ENCODE assay signal across 18 cellular contexts in genomic region chr4:89658701-89659024, GRCh38.
DNase-seq lines count a peak whose midpoint lies in the region; ATAC-seq and TF ChIP-seq lines count a peak whose summit lies in the region.
"Had no signal": no experiment of that assay in that cellular context is flagged by ENCODE, and none has a peak within 500 bp of the region (broad histone marks: within the 10 kb centered on the region; RNA-seq: fewer than 3 reads in every experiment).

No MANE protein-coding gene starts in this region.

- DNase-seq in mammary epithelial cell (no peak), breast epithelium (ENCODE audit: low spot score in 2 of 2) (no peak), psoas muscle (no peak)
- DNase-seq in activated CD8-positive, alpha-beta T cell treated with anti-CD3 and anti-CD28 coated beads, Interleukin-2, amount 10 ng/mL, durations not matched to agents 7 days and 5 days = no peak
- no peak for DNase-seq in T-helper 2 cell treated with Interferon-gamma antibody and Interleukin-4, amounts not matched to agents 5 μg/mL and 100 μg/mL, for 36 hours (ENCODE audit: low spot score)
- no peak for DNase-seq in effector memory CD8-positive, alpha-beta T cell
- DNase-seq: activated CD4-positive, alpha-beta T cell treated with anti-CD3 and anti-CD28 coated beads for 4 hours; body of pancreas; Caco-2; endodermal cell; glutamatergic neuron; left lung; NCI-H1048; nucleus accumbens had no signal

- in situ Hi-C loops in mammary epithelial cell (cut with MboI; ENCODE audit: low sequenced_read_pairs in 2 of 2) = loop anchor here in 1 of 2 donors (25.0 kb wide), 1 partner anchor 179 kb away; the partner anchor contains the start of gene SNCA

- no peaks in the 10 kb centered on the region for H3K9me3 Mint-ChIP-seq in activated CD8-positive, alpha-beta T cell treated with anti-CD3 and anti-CD28 coated beads, Interleukin-2, amount 10 ng/mL, durations not matched to agents 7 days and 5 days (ENCODE audit: insufficient read depth)
- no peaks in the 10 kb centered on the region for H3K9me3 Mint-ChIP-seq in T-helper 2 cell treated with Interferon-gamma antibody and Interleukin-4, amounts not matched to agents 5 μg/mL and 100 μg/mL, for 36 hours
- no peaks in the 10 kb centered on the region for H3K9me3 Mint-ChIP-seq in effector memory CD8-positive, alpha-beta T cell
- H3K9me3 Mint-ChIP-seq: endodermal cell had no signal

- TF ChIP-seq CTCF in mammary epithelial cell (conservative IDR thresholded peaks at IDR 0.05 in 1 of 2, IDR thresholded peaks at IDR 0.05 in 1 of 2; ENCODE audit: extremely low read depth in 1 of 2, insufficient read depth in 1 of 2, low read depth in 1 of 2, low read length in 2 of 2) (no peak), breast epithelium (IDR thresholded peaks at IDR 0.05) (no peak), psoas muscle (IDR thresholded peaks at IDR 0.05) (no peak)

- no peaks in the 10 kb centered on the region for H3K79me2 ChIP-seq in mammary epithelial cell (ENCODE audit: insufficient read depth, low read length)

- H3K27me3 ChIP-seq in mammary epithelial cell (ENCODE audit: insufficient read depth, low read length) = no peaks in the 10 kb centered on the region
- no peaks in the 10 kb centered on the region for H3K27me3 ChIP-seq in breast epithelium
- no peaks in the 10 kb centered on the region for H3K27me3 ChIP-seq in psoas muscle (ENCODE audit: insufficient read depth in 3 of 3, low read length in 2 of 3)
- H3K27me3 ChIP-seq: body of pancreas, left lung had no signal

- H3K9me3 ChIP-seq in mammary epithelial cell (replicated peaks; ENCODE audit: insufficient read depth, low read length) (no peaks in the 10 kb centered on the region), breast epithelium (no peaks in the 10 kb centered on the region), psoas muscle (no peaks in the 10 kb centered on the region)
- H3K9me3 ChIP-seq: body of pancreas, Caco-2, left lung, SK-N-SH had no signal

- H3K4me1 Mint-ChIP-seq in activated CD8-positive, alpha-beta T cell treated with anti-CD3 and anti-CD28 coated beads, Interleukin-2, amount 10 ng/mL, durations not matched to agents 7 days and 5 days (ENCODE audit: low read depth) = no peaks in the 10 kb centered on the region
- peaks cover 4% of the 10 kb centered on the region for H3K4me1 Mint-ChIP-seq in T-helper 2 cell treated with Interferon-gamma antibody and Interleukin-4, amounts not matched to agents 5 μg/mL and 100 μg/mL, for 36 hours (ENCODE audit: low read depth)
- H3K4me1 Mint-ChIP-seq in effector memory CD8-positive, alpha-beta T cell (ENCODE audit: low read depth in 2 of 2) = no peaks in the 10 kb centered on the region

- peaks cover 30% of the 10 kb centered on the region for H3K4me1 ChIP-seq in mammary epithelial cell (ENCODE audit: insufficient read depth, low read length)
- H3K4me1 ChIP-seq in breast epithelium = no peaks in the 10 kb centered on the region
- no peaks in the 10 kb centered on the region for H3K4me1 ChIP-seq in psoas muscle
- H3K4me1 ChIP-seq: body of pancreas, Caco-2, left lung had no signal

- H3K27ac ChIP-seq in mammary epithelial cell (ENCODE audit: insufficient read depth, low read depth, low read length) (no peak overlapping the region), breast epithelium (no peak overlapping the region), psoas muscle (no peak overlapping the region)
- H3K27ac ChIP-seq: 22Rv1, body of pancreas, left lung had no signal

- ATAC-seq in HG02759 (IDR thresholded peaks at IDR 0.05; ENCODE audit: unreplicated experiment) = peak; percentile 80
- peak; percentile 52 for ATAC-seq in HG03457 (IDR thresholded peaks at IDR 0.05; ENCODE audit: unreplicated experiment)
- ATAC-seq in activated CD8-positive, alpha-beta T cell treated with anti-CD3 and anti-CD28 coated beads, Interleukin-2, amount 10 ng/mL, durations not matched to agents 7 days and 5 days = no peak
- no peak for ATAC-seq in psoas muscle
- no peak for ATAC-seq in effector memory CD8-positive, alpha-beta T cell (replicated peaks)
- ATAC-seq: body of pancreas, left lung had no signal

- H3K4me3 Mint-ChIP-seq in activated CD8-positive, alpha-beta T cell treated with anti-CD3 and anti-CD28 coated beads, Interleukin-2, amount 10 ng/mL, durations not matched to agents 7 days and 5 days = no peak overlapping the region
- no peak overlapping the region for H3K4me3 Mint-ChIP-seq in T-helper 2 cell treated with Interferon-gamma antibody and Interleukin-4, amounts not matched to agents 5 μg/mL and 100 μg/mL, for 36 hours
- H3K4me3 Mint-ChIP-seq in effector memory CD8-positive, alpha-beta T cell = no peak overlapping the region
- H3K4me3 Mint-ChIP-seq: endodermal cell had no signal

- WGBS in mammary epithelial cell (ENCODE audit: low coverage, missing lambda C conversion rate) = 100% methylated on average over 1 of the region's 2 CpGs
- WGBS in psoas muscle, 3 donors = 83 to 91% (median 85%) methylated on average over 2 of the region's 2 CpGs

- TF ChIP-seq POLR2A in breast epithelium (IDR thresholded peaks at IDR 0.05) = no peak

- H3K4me3 ChIP-seq in mammary epithelial cell (replicated peaks in 1 of 3; ENCODE audit: insufficient read depth in 1 of 3, low read depth in 2 of 3, low read length in 3 of 3) (no peak overlapping the region), breast epithelium (no peak overlapping the region), psoas muscle (no peak overlapping the region)
- H3K4me3 ChIP-seq: body of pancreas, left lung had no signal

- POLR2A ChIA-PET in activated CD8-positive, alpha-beta T cell treated with anti-CD3 and anti-CD28 coated beads, Interleukin-2, amount 10 ng/mL, durations not matched to agents 7 days and 5 days (lab: Charles Lee) = no interaction called here

- intact Hi-C loops in mammary epithelial cell (cut with micrococcal nuclease) (loop anchor here (1.0 to 10.0 kb wide), 4 partner anchors 179 to 636 kb away; partner anchors contain the start of gene SNCA), breast epithelium (cut with DNase I; ENCODE audit: low total_unique reads) (no loop called here), psoas muscle (cut with DNase I) (no loop called here)

- H4K20me1 ChIP-seq in mammary epithelial cell (ENCODE audit: insufficient read depth, low read length) = no peaks in the 10 kb centered on the region

- H2AFZ ChIP-seq in mammary epithelial cell (ENCODE audit: low read depth, low read length) = peak overlapping the region; percentile 48

- dilution Hi-C loops in mammary epithelial cell (cut with HindIII; ENCODE audit: low sequenced_read_pairs) = no loop called here

- CTCF ChIA-PET in mammary epithelial cell (lab: Charles Lee; ENCODE audit: low non-redundant PET) = no interaction called here
- CTCF ChIA-PET in activated CD8-positive, alpha-beta T cell treated with anti-CD3 and anti-CD28 coated beads, Interleukin-2, amount 10 ng/mL, durations not matched to agents 7 days and 5 days (lab: Charles Lee) = interaction anchor here (1.1 to 1.2 kb wide), 2 partner anchors 9 to 177 kb away, joined by 3 to 4 read pairs; no protein-coding TSS in a partner anchor

- no peak overlapping the region for H3K27ac Mint-ChIP-seq in activated CD8-positive, alpha-beta T cell treated with anti-CD3 and anti-CD28 coated beads, Interleukin-2, amount 10 ng/mL, durations not matched to agents 7 days and 5 days
- H3K27ac Mint-ChIP-seq in T-helper 2 cell treated with Interferon-gamma antibody and Interleukin-4, amounts not matched to agents 5 μg/mL and 100 μg/mL, for 36 hours = no peak overlapping the region
- H3K27ac Mint-ChIP-seq in effector memory CD8-positive, alpha-beta T cell = no peak overlapping the region
- H3K27ac Mint-ChIP-seq: endodermal cell had no signal

- peaks cover 23% of the 10 kb centered on the region for H3K27me3 Mint-ChIP-seq in activated CD8-positive, alpha-beta T cell treated with anti-CD3 and anti-CD28 coated beads, Interleukin-2, amount 10 ng/mL, durations not matched to agents 7 days and 5 days (ENCODE audit: low read depth)
- peaks cover 28% of the 10 kb centered on the region for H3K27me3 Mint-ChIP-seq in T-helper 2 cell treated with Interferon-gamma antibody and Interleukin-4, amounts not matched to agents 5 μg/mL and 100 μg/mL, for 36 hours (ENCODE audit: low read depth)
- H3K27me3 Mint-ChIP-seq in effector memory CD8-positive, alpha-beta T cell = peaks cover 5 to 6% of the 10 kb centered on the region in 2 donors

- no peak overlapping the region for H3K4me2 ChIP-seq in mammary epithelial cell (ENCODE audit: insufficient read depth, low read depth, low read length)
- H3K4me2 ChIP-seq: SK-N-SH had no signal

- no peaks in the 10 kb centered on the region for H3K36me3 Mint-ChIP-seq in activated CD8-positive, alpha-beta T cell treated with anti-CD3 and anti-CD28 coated beads, Interleukin-2, amount 10 ng/mL, durations not matched to agents 7 days and 5 days (ENCODE audit: low read depth)
- H3K36me3 Mint-ChIP-seq in T-helper 2 cell treated with Interferon-gamma antibody and Interleukin-4, amounts not matched to agents 5 μg/mL and 100 μg/mL, for 36 hours (ENCODE audit: low read depth) = no peaks in the 10 kb centered on the region
- H3K36me3 Mint-ChIP-seq in effector memory CD8-positive, alpha-beta T cell (ENCODE audit: insufficient read depth) = no peaks in the 10 kb centered on the region

- no TSS peak for BruUV-seq in mammary epithelial cell (replicated peaks; lab: Mats Ljungman, UMichigan)

- no peak overlapping the region for H3K9ac ChIP-seq in mammary epithelial cell (ENCODE audit: insufficient read depth, low read length)
- H3K9ac ChIP-seq: SK-N-SH had no signal

- H3K36me3 ChIP-seq in mammary epithelial cell (ENCODE audit: insufficient read depth, low read length) (no peaks in the 10 kb centered on the region), breast epithelium (no peaks in the 10 kb centered on the region), psoas muscle (ENCODE audit: insufficient read depth in 1 of 2, low read depth in 1 of 2) (no peaks in the 10 kb centered on the region)
- H3K36me3 ChIP-seq: left lung had no signal

Comparison
In these comparisons a context has a peak if more than half of its experiments do, and no peak if none do; other contexts are left out.
1. ATAC-seq: peak in HG02759 (single experiment) and HG03457 (single experiment); none in activated CD8-positive, alpha-beta T cell treated with anti-CD3 and anti-CD28 coated beads, Interleukin-2, amount 10 ng/mL, durations not matched to agents 7 days and 5 days (single experiment), psoas muscle (0 of 4) and effector memory CD8-positive, alpha-beta T cell (single experiment).